ENCODE assay signal across 24 cellular contexts in genomic region chr6:56102216-56102615, GRCh38.
"Had no signal": no experiment of that assay in that cellular context is flagged by ENCODE, and none has a peak within 500 bp of the region (broad histone marks: within the 10 kb centered on the region; RNA-seq: fewer than 3 reads in every experiment).

No MANE protein-coding gene starts in this region.

- ATAC-seq: activated CD8-positive, alpha-beta T cell treated with anti-CD3 and anti-CD28 coated beads for 36 hours; activated naive CD8-positive, alpha-beta T cell treated with anti-CD3 and anti-CD28 coated beads, Interleukin-2, amount 50 U/mL, for 24 hours; left lung; lower lobe of right lung; naive thymus-derived CD8-positive, alpha-beta T cell; sciatic nerve; upper lobe of right lung had no signal

- H3K4me3 ChIP-seq: cardiac muscle cell, colonic mucosa, left lung, lower lobe of right lung, suprapubic skin, tibial artery, upper lobe of right lung had no signal

- H3K27me3 ChIP-seq: cardiac muscle cell, colonic mucosa, left lung, suprapubic skin, tibial artery, upper lobe of right lung had no signal

- H3K27ac ChIP-seq: cardiac muscle cell, colonic mucosa, lower lobe of right lung, suprapubic skin, upper lobe of right lung had no signal

- H3K9me3 ChIP-seq: colonic mucosa, left lung, lower lobe of right lung, suprapubic skin, tibial artery, upper lobe of right lung had no signal

- H3K4me1 ChIP-seq: colonic mucosa, lower lobe of right lung, suprapubic skin, tibial artery, upper lobe of right lung had no signal

- DNase-seq: activated B cell treated with CpG ODN at 0.5 μM for 24 hours; activated CD4-positive, alpha-beta T cell treated with anti-CD3 and anti-CD28 coated beads, Interleukin-2, amount 50 U/mL, for 1 hour; activated CD8-positive, alpha-beta T cell treated with anti-CD3 and anti-CD28 coated beads for 36 hours; activated naive CD8-positive, alpha-beta T cell treated with anti-CD3 and anti-CD28 coated beads, Interleukin-2, amount 50 U/mL, for 24 hours; activated T-cell treated with anti-CD3 and anti-CD28 coated beads, Interleukin-2, amount 50 U/mL, for 48 hours; anterior cingulate cortex; cerebellar nuclear complex; colonic mucosa; effector CD8-positive, alpha-beta T cell; erythroblast; foreskin melanocyte; left lung; lower lobe of right lung; mesenchymal stem cell; naive thymus-derived CD8-positive, alpha-beta T cell; retina; small intestine; stimulated activated CD4-positive, alpha-beta T cell treated with anti-CD3 and anti-CD28 coated beads, Interleukin-15, amount 100 ng/mL, for 24 hours; stimulated activated naive CD4-positive, alpha-beta T cell; tibial artery; upper lobe of right lung had no signal

- H3K36me3 ChIP-seq: cardiac muscle cell, colonic mucosa, left lung, lower lobe of right lung, suprapubic skin, tibial artery, upper lobe of right lung had no signal
